14 cellular contexts compared by ENCODE assay signal in the genomic region with DNA sequence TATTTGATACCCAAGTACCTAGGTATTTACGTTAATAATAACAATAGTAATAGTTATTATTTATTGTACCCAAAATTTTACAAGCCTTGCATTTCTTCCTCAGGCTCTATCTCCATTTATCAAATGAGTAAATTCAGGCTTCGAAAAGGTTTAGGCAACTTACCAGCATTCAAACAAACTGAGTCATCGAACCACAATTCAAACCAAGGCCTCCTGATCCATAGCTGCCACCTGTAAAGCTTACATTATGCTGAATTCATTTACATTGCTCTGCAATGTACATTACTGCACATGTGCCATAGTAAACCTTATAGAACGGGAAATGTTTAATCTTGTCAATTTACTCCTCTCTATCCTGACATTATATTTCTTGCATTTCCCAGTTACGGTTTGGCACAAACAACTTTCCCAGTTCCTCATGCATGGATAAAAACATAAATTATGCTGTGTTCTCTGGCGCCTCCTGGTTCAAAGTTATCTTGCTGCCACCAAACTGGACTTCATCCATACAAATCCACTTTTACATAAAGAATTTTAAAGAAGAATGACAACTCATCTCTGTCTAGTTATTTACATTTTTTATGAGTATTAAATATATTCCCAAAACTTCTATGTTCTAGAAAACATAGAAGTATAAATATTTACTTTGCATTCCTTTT.
DNase-seq lines count a peak whose midpoint lies in the region; ATAC-seq, FAIRE-seq and TF ChIP-seq lines count a peak whose summit lies in the region.
"Had no signal": no experiment of that assay in that cellular context is flagged by ENCODE, and none has a peak within 500 bp of the region (broad histone marks: within the 10 kb centered on the region; RNA-seq: fewer than 3 reads in every experiment).

No MANE protein-coding gene starts in this region.

- H3K4me3 ChIP-seq in HepG2 (replicated peaks in 1 of 3; ENCODE audit: insufficient read depth in 1 of 3, low read depth in 2 of 3, low read length in 3 of 3) = no peak overlapping the region
- no peak overlapping the region for H3K4me3 ChIP-seq in right lobe of liver
- no peak overlapping the region for H3K4me3 ChIP-seq in OCI-LY7 (ENCODE audit: low read depth, low read length, poor library complexity, severe bottlenecking)
- no peak overlapping the region for H3K4me3 ChIP-seq in endodermal cell (ENCODE audit: low read length)
- H3K4me3 ChIP-seq: SK-N-MC had no signal

- DNase-seq in HepG2 (ENCODE audit: low spot score) (no peak), right lobe of liver (no peak), OCI-LY7 (ENCODE audit: low spot score) (no peak), endodermal cell (no peak), retina (no peak)
- DNase-seq: activated CD8-positive, alpha-beta memory T cell treated with anti-CD3 and anti-CD28 coated beads, Interleukin-2, amount 50 U/mL, for 4 hours; HCEC 1CT; NCI-H526 treated with DMSO at 0.1 percent for 48 hours had no signal

- no peaks in the 10 kb centered on the region for H3K27me3 Mint-ChIP-seq in endodermal cell (ENCODE audit: insufficient read depth)
- H3K27me3 Mint-ChIP-seq: activated naive CD8-positive, alpha-beta T cell had no signal

- H3K79me2 ChIP-seq in HepG2 (ENCODE audit: insufficient read depth, low read length) (no peaks in the 10 kb centered on the region), OCI-LY7 (ENCODE audit: insufficient read depth, low read depth, low read length) (no peaks in the 10 kb centered on the region)

- 20% methylated on average over 6 of the region's 6 CpGs for WGBS in HepG2 (ENCODE audit: low lambda C conversion rate)
- WGBS in right lobe of liver (ENCODE audit: insufficient coverage, low coverage, low lambda C conversion rate, missing lambda C conversion rate) = 59% methylated on average over 6 of the region's 6 CpGs
- WGBS in endodermal cell (ENCODE audit: insufficient coverage in 1 of 2, insufficient read length in 1 of 2), 2 experiments = 67 to 70% methylated on average over 3 to 5 of the region's 6 CpGs

- no peak for TF ChIP-seq RAD21 in HepG2 (CRISPR knock-in tag; IDR thresholded peaks at IDR 0.05)

- no peak overlapping the region for H3K27ac Mint-ChIP-seq in endodermal cell
- H3K27ac Mint-ChIP-seq: activated naive CD8-positive, alpha-beta T cell; WTC11 had no signal

- CTCF ChIA-PET in HepG2 (lab: Yijun Ruan, JAX; ENCODE audit: low intra/inter-chr PET ratio, low total read pairs) = no interaction called here
- CTCF ChIA-PET in OCI-LY7 (lab: Charles Lee; ENCODE audit: unreplicated experiment) = no interaction called here

- no peaks in the 10 kb centered on the region for H3K4me1 Mint-ChIP-seq in endodermal cell
- H3K4me1 Mint-ChIP-seq: WTC11 had no signal

- H3K9me3 Mint-ChIP-seq in endodermal cell = no peaks in the 10 kb centered on the region
- H3K9me3 Mint-ChIP-seq: WTC11 had no signal

- no peak for TF ChIP-seq POLR2A in HepG2 (IDR thresholded peaks at IDR 0.05; ENCODE audit: insufficient read depth in 1 of 2, low read depth in 2 of 2, low read length in 2 of 2)
- no peak for TF ChIP-seq POLR2A in right lobe of liver (IDR thresholded peaks at IDR 0.05)

- no peaks in the 10 kb centered on the region for H3K36me3 Mint-ChIP-seq in endodermal cell (ENCODE audit: low read depth)
- H3K36me3 Mint-ChIP-seq: activated naive CD8-positive, alpha-beta T cell; WTC11 had no signal

- H3K36me3 ChIP-seq in HepG2 (replicated peaks in 1 of 2; ENCODE audit: control insufficient read depth in 1 of 2, insufficient read depth in 2 of 2, low read length in 2 of 2) (no peaks in the 10 kb centered on the region), right lobe of liver (no peaks in the 10 kb centered on the region), OCI-LY7 (ENCODE audit: insufficient read depth, low read length) (no peaks in the 10 kb centered on the region), endodermal cell (ENCODE audit: control insufficient read depth, insufficient read depth, low read length) (no peaks in the 10 kb centered on the region)

- H2AFZ ChIP-seq in HepG2 (ENCODE audit: low read length) (no peak overlapping the region), OCI-LY7 (ENCODE audit: low read length) (no peak overlapping the region)

- no peak overlapping the region for H3K4me2 ChIP-seq in HepG2 (ENCODE audit: low read depth, low read length)
- H3K4me2 ChIP-seq in OCI-LY7 (ENCODE audit: low read length) = no peak overlapping the region

- no peak for ATAC-seq in HepG2
- no peak for ATAC-seq in right lobe of liver
- no peak for ATAC-seq in HG02870 (IDR thresholded peaks at IDR 0.05; ENCODE audit: unreplicated experiment)
- no peak for ATAC-seq in GM21576 (IDR thresholded peaks at IDR 0.05; ENCODE audit: unreplicated experiment)
- no peak for ATAC-seq in HG03439 (IDR thresholded peaks at IDR 0.05; ENCODE audit: unreplicated experiment)
- ATAC-seq: WTC11 had no signal

- no peaks in the 10 kb centered on the region for H4K20me1 ChIP-seq in HepG2 (ENCODE audit: insufficient read depth, low read length)
- H4K20me1 ChIP-seq in OCI-LY7 (ENCODE audit: insufficient read depth, low read length) = no peaks in the 10 kb centered on the region

- TF ChIP-seq EP300 in HepG2 (IDR thresholded peaks at IDR 0.05; ENCODE audit: low read depth in 2 of 2, low read length in 2 of 2) (no peak), HepG2 (CRISPR knock-in tag; IDR thresholded peaks at IDR 0.05; ENCODE audit: borderline replicate concordance) (no peak)

- POLR2A ChIA-PET in HepG2 (lab: Yijun Ruan, JAX) (no interaction called here), OCI-LY7 (lab: Charles Lee) (no interaction called here)

- no peaks in the 10 kb centered on the region; the same call in 1 of the 2 replicates for H3K9me2 ChIP-seq in OCI-LY7 (ENCODE audit: insufficient read depth, low read length)

- H3K4me3 Mint-ChIP-seq in endodermal cell = no peak overlapping the region
- H3K4me3 Mint-ChIP-seq: activated naive CD8-positive, alpha-beta T cell; WTC11 had no signal

- BruUV-seq in HepG2 (replicated peaks; lab: Mats Ljungman, UMichigan) (no TSS peak), OCI-LY7 (replicated peaks; lab: Mats Ljungman, UMichigan) (no TSS peak)

- intact Hi-C loops in HepG2 (cut with micrococcal nuclease; ENCODE audit: unreplicated experiment) = loop anchor here (1.0 to 5.0 kb wide), 2 partner anchors 287 to 357 kb away; no protein-coding TSS in a partner anchor
- intact Hi-C loops in right lobe of liver (cut with DNase I) = no loop called here
- intact Hi-C loops in OCI-LY7 (cut with micrococcal nuclease; ENCODE audit: unreplicated experiment) = no loop called here

- H3K27ac ChIP-seq in HepG2 (ENCODE audit: extremely low read length, insufficient read depth, low read length) (no peak overlapping the region), right lobe of liver (no peak overlapping the region), OCI-LY7 (ENCODE audit: low read depth, low read length, poor library complexity, severe bottlenecking) (no peak overlapping the region), endodermal cell (ENCODE audit: low read depth, low read length) (no peak overlapping the region)
- H3K27ac ChIP-seq: SK-N-MC had no signal

- H3K27me3 ChIP-seq in HepG2 (ENCODE audit: control insufficient read depth in 1 of 2, insufficient read depth in 2 of 2, low read length in 2 of 2) (no peaks in the 10 kb centered on the region), right lobe of liver (no peaks in the 10 kb centered on the region), endodermal cell (ENCODE audit: control insufficient read depth, insufficient read depth, low read length, poor library complexity, severe bottlenecking) (no peaks in the 10 kb centered on the region)

- H3K4me1 ChIP-seq in HepG2 (ENCODE audit: insufficient read depth, low read length) (no peaks in the 10 kb centered on the region), right lobe of liver (no peaks in the 10 kb centered on the region), OCI-LY7 (ENCODE audit: insufficient read depth, low read length, poor library complexity, severe bottlenecking) (no peaks in the 10 kb centered on the region), endodermal cell (ENCODE audit: control insufficient read depth, insufficient read depth, low read length) (no peaks in the 10 kb centered on the region)

- no peak overlapping the region for H3K9ac ChIP-seq in HepG2 (ENCODE audit: insufficient read depth, low read depth, low read length)
- no peak overlapping the region for H3K9ac ChIP-seq in endodermal cell (ENCODE audit: extremely low read depth, low read length, poor library complexity, severe bottlenecking)

- peak; percentile 36 for TF ChIP-seq CTCF in HepG2 (CRISPR knock-in tag; IDR thresholded peaks at IDR 0.05)
- TF ChIP-seq CTCF in right lobe of liver (IDR thresholded peaks at IDR 0.05) = no peak
- TF ChIP-seq CTCF in OCI-LY7 (conservative IDR thresholded peaks at IDR 0.05; ENCODE audit: low read length) = peak; percentile 25; the same call in 1 of the 2 replicates
- peak; percentile 39 for TF ChIP-seq CTCF in endodermal cell (conservative IDR thresholded peaks at IDR 0.05)

- FAIRE-seq in HepG2 (lab: Jason Lieb, UNC) = no peak

- no peaks in the 10 kb centered on the region for H3K9me3 ChIP-seq in HepG2 (ENCODE audit: low read length)
- no peaks in the 10 kb centered on the region for H3K9me3 ChIP-seq in right lobe of liver
- no peaks in the 10 kb centered on the region for H3K9me3 ChIP-seq in OCI-LY7 (ENCODE audit: low read length)
- H3K9me3 ChIP-seq in endodermal cell (ENCODE audit: control insufficient read depth, low read length) = no peaks in the 10 kb centered on the region

- in situ Hi-C loops in HepG2 (cut with HindIII; ENCODE audit: extremely low pct_ligation_motif_present, low pct_unique_long_range_greater_than_20kb) = loop anchor here (25.0 kb wide), 1 partner anchor 777 kb away; no protein-coding TSS in a partner anchor

TF ChIP-seq in HepG2, 621 proteins besides CTCF, POLR2A, EP300 and RAD21 (continues in another document):
- TF ChIP-seq, protein P1, sequence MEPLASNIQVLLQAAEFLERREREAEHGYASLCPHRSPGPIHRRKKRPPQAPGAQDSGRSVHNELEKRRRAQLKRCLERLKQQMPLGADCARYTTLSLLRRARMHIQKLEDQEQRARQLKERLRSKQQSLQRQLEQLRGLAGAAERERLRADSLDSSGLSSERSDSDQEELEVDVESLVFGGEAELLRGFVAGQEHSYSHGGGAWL (CRISPR knock-in tag; IDR thresholded peaks at IDR 0.05) = no peak
- no peak for TF ChIP-seq TBP (CRISPR knock-in tag; IDR thresholded peaks at IDR 0.05)
- TF ChIP-seq, protein P2, sequence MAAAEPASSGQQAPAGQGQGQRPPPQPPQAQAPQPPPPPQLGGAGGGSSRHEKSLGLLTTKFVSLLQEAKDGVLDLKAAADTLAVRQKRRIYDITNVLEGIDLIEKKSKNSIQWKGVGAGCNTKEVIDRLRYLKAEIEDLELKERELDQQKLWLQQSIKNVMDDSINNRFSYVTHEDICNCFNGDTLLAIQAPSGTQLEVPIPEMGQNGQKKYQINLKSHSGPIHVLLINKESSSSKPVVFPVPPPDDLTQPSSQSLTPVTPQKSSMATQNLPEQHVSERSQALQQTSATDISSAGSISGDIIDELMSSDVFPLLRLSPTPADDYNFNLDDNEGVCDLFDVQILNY (CRISPR knock-in tag; conservative IDR thresholded peaks at IDR 0.05) = no peak

Comparison
In these comparisons a context has a peak if more than half of its experiments do, and no peak if none do; other contexts are left out.
1. CTCF ChIP-seq: peak in HepG2 (single experiment), OCI-LY7 (single experiment) and endodermal cell (single experiment); none in right lobe of liver (0 of 4).